In genomic region chr20:47501483-47502270, GRCh38 we compare ENCODE assay signal across 8 cellular contexts. TPM values are rescaled to one million over a fixed set of nuclear protein-coding genes. Genes with fewer than 3 reads are reported as not detected.
DNase-seq lines count a peak whose midpoint lies in the region; ATAC-seq and TF ChIP-seq lines count a peak whose summit lies in the region.

NCOA3 (plus strand) TSS chr20:47501887; CDS start chr20:47622248, 120,361 bp downstream.

- TF ChIP-seq CTCF in gastroesophageal sphincter (IDR thresholded peaks at IDR 0.05) (peak; percentile 40 to 87 (median 74)), neutrophil (IDR thresholded peaks at IDR 0.05) (peak; percentile 62), subcutaneous adipose tissue (IDR thresholded peaks at IDR 0.05; ENCODE audit: low read depth) (no peak)

- peak; percentile 89 to 91 for TF ChIP-seq POLR2A in gastroesophageal sphincter (IDR thresholded peaks at IDR 0.05)

- H3K27ac ChIP-seq in SJSA1 (peak within 1 kb of the TSS; percentile 27), gastroesophageal sphincter (peak within 1 kb of the TSS; percentile 91 to 95 (median 95)), neutrophil (peak within 1 kb of the TSS; percentile 88)

- no peak for TF ChIP-seq EP300 in gastroesophageal sphincter (IDR thresholded peaks at IDR 0.05)

- peak; percentile 98 for ATAC-seq in gastroesophageal sphincter

- H3K27me3 ChIP-seq in SJSA1 (replicated peaks): no peaks in the 10 kb centered on the region
- no peaks in the 10 kb centered on the region for H3K27me3 ChIP-seq in gastroesophageal sphincter
- H3K27me3 ChIP-seq in neutrophil: no peaks in the 10 kb centered on the region

- H3K36me3 ChIP-seq in SJSA1 (no peaks in the 10 kb centered on the region), gastroesophageal sphincter (no peaks in the 10 kb centered on the region), neutrophil (no peaks in the 10 kb centered on the region)

- DNase-seq in GF-D8 (lab: John Stamatoyannopoulos, UW) (peak; percentile 82), HCEC 1CT (peak; percentile 96), MV-4-11 (lab: John Stamatoyannopoulos, UW) (peak; percentile 90), SJSA1 (ENCODE audit: low read depth in 1 of 2, low spot score in 2 of 2) (peak; percentile 90 to 98)
- DNase-seq in activated naive CD4-positive, alpha-beta T cell (lab: John Stamatoyannopoulos, UW): peak; percentile 69 to 81 (median 78)

- peaks cover 10% of the 10 kb centered on the region for H3K4me1 ChIP-seq in SJSA1 (replicated peaks)
- peaks cover 6 to 48% (median 7%) of the 10 kb centered on the region in 3 donors for H3K4me1 ChIP-seq in gastroesophageal sphincter
- peaks cover 17 to 22% of the 10 kb centered on the region in 2 experiments for H3K4me1 ChIP-seq in neutrophil (ENCODE audit: control insufficient read depth in 1 of 2, insufficient read depth in 1 of 2, low read depth in 1 of 2, low read length in 1 of 2)

- WGBS in gastroesophageal sphincter (ENCODE audit: low coverage in 1 of 2), 2 donors: 0 to 2% methylated on average over 6 to 17 of the region's 74 CpGs

- H3K4me3 ChIP-seq in SJSA1 (peak within 1 kb of the TSS; percentile 68), gastroesophageal sphincter (peak within 1 kb of the TSS; percentile 85 to 99), neutrophil (ENCODE audit: low read depth in 1 of 2, low read length in 1 of 2) (peak within 1 kb of the TSS; percentile 65 to 78)

- H3K9me3 ChIP-seq in SJSA1 (replicated peaks) (no peaks in the 10 kb centered on the region), gastroesophageal sphincter (no peaks in the 10 kb centered on the region), neutrophil (no peaks in the 10 kb centered on the region)

RNA-seq across cellular contexts. Expression of gene NCOA3, which starts in this region (rescaled TPM):
- total RNA-seq in SJSA1 (2014; rRNA removed; shearing (Covaris generic)): 11.5 and 20.4 TPM in 2 replicates
- total RNA-seq in gastroesophageal sphincter (10 to 100 TPM; 28.8 to 44.5 (median 37.6) TPM), subcutaneous adipose tissue (10 to 100 TPM; 41.6 to 74.7 (median 55.8) TPM)

Comparison
In these comparisons a context has a peak if more than half of its experiments do, and no peak if none do; other contexts are left out.
1. Peak in every context shown above with its lines: DNase-seq, ATAC-seq, H3K4me3 ChIP-seq and H3K27ac ChIP-seq.
2. H3K27ac ChIP-seq: peak in every context shown above with its lines; median percentile 95 in gastroesophageal sphincter; 88 in neutrophil; 27 in SJSA1.